22 cellular contexts compared by ENCODE assay signal in genomic region chr4:149512489-149512888, GRCh38.
"Had no signal": no experiment of that assay in that cellular context is flagged by ENCODE, and none has a peak within 500 bp of the region (broad histone marks: within the 10 kb centered on the region; RNA-seq: fewer than 3 reads in every experiment).

No MANE protein-coding gene starts in this region.

- H3K4me3 ChIP-seq: lung, skin epidermis, testis had no signal

- DNase-seq: activated B cell treated with CpG ODN at 0.5 μM for 24 hours; activated CD4-positive, alpha-beta T cell treated with anti-CD3 and anti-CD28 coated beads for 48 hours; activated CD8-positive, alpha-beta T cell treated with anti-CD3 and anti-CD28 coated beads for 36 hours; activated naive CD4-positive, alpha-beta T cell; activated naive CD8-positive, alpha-beta T cell treated with anti-CD3 and anti-CD28 coated beads, Interleukin-2, amount 10 ng/mL, durations not matched to agents 7 days and 5 days; activated T-cell treated with anti-CD3 and anti-CD28 coated beads, Interleukin-2, amount 50 U/mL, for 1 hour; anterior cingulate cortex; brain microvascular endothelial cell; effector CD4-positive, alpha-beta T cell; glutamatergic neuron; hippocampal formation; islet precursor cell; left colon; midbrain; nephron progenitor cell; nucleus accumbens; posterior cingulate gyrus; stimulated activated naive CD8-positive, alpha-beta T cell treated with anti-CD3 and anti-CD28 coated beads, Interleukin-15, amount 100 ng/mL, for 72 hours; testis had no signal

- ATAC-seq: activated CD8-positive, alpha-beta T cell treated with anti-CD3 and anti-CD28 coated beads for 36 hours; activated T-helper 17 cell treated with anti-CD3 and anti-CD28 coated beads, Interleukin-2, amount 50 U/mL, for 72 hours; left colon; stimulated activated naive CD8-positive, alpha-beta T cell treated with anti-CD3 and anti-CD28 coated beads, Interleukin-15, amount 100 ng/mL, for 72 hours had no signal

- H3K9me3 ChIP-seq: testis had no signal

- H3K27ac ChIP-seq: brain microvascular endothelial cell, skin epidermis, testis had no signal

- H3K4me1 ChIP-seq: testis had no signal

- H3K36me3 ChIP-seq: brain microvascular endothelial cell had no signal

- H3K27me3 ChIP-seq: brain microvascular endothelial cell, testis had no signal
